11 cellular contexts compared by ENCODE assay signal in genomic region chr2:168494190-168494711, GRCh38. TPM values are rescaled to one million over a fixed set of nuclear protein-coding genes. Genes with fewer than 3 reads are reported as not detected.
DNase-seq lines count a peak whose midpoint lies in the region; TF ChIP-seq lines count a peak whose summit lies in the region.
"Had no signal": no experiment of that assay in that cellular context is flagged by ENCODE, and none has a peak within 500 bp of the region (broad histone marks: within the 10 kb centered on the region; RNA-seq: fewer than 3 reads in every experiment).

No MANE protein-coding gene starts in this region.

- no peak overlapping the region for H3K27ac Mint-ChIP-seq in CD4-positive, alpha-beta memory T cell

- H3K36me3 Mint-ChIP-seq in CD4-positive, alpha-beta memory T cell: peaks cover 0 to 16% of the 10 kb centered on the region in 2 donors

- peaks cover 0 to 2% (median 0%) of the 10 kb centered on the region in 8 donors for H3K9me3 Mint-ChIP-seq in CD4-positive, alpha-beta memory T cell

- no peaks in the 10 kb centered on the region for H3K36me3 ChIP-seq in CD4-positive, alpha-beta memory T cell (ENCODE audit: insufficient read depth, low read length)
- H3K36me3 ChIP-seq in stomach: no peaks in the 10 kb centered on the region
- H3K36me3 ChIP-seq: upper lobe of right lung had no signal

- peak; percentile 39 for TF ChIP-seq CTCF in epithelial cell of esophagus (IDR thresholded peaks at IDR 0.05; ENCODE audit: insufficient read depth, low read depth, low read length, missing control alignments)
- TF ChIP-seq CTCF in retinal pigment epithelial cell (conservative IDR thresholded peaks at IDR 0.05; ENCODE audit: low read depth, low read length): peak; percentile 35
- TF ChIP-seq CTCF in stomach (IDR thresholded peaks at IDR 0.05): no peak

- CTCF ChIA-PET in CD4-positive, alpha-beta memory T cell (lab: Charles Lee; ENCODE audit: partially characterized antibody): interaction anchor here (1.5 kb wide), 1 partner anchor 265 kb away, joined by 4 read pairs; no protein-coding TSS in a partner anchor

- TF ChIP-seq EP300 in stomach (IDR thresholded peaks at IDR 0.05): no peak

- H3K4me1 Mint-ChIP-seq in CD4-positive, alpha-beta memory T cell: peaks cover 21 to 34% (median 29%) of the 10 kb centered on the region in 4 donors

- no peaks in the 10 kb centered on the region for H3K27me3 Mint-ChIP-seq in CD4-positive, alpha-beta memory T cell

- no peak overlapping the region for H3K27ac ChIP-seq in CD4-positive, alpha-beta memory T cell (ENCODE audit: low read depth, low read length)
- no peak overlapping the region for H3K27ac ChIP-seq in stomach
- H3K27ac ChIP-seq: upper lobe of right lung had no signal

- H3K9me3 ChIP-seq in CD4-positive, alpha-beta memory T cell (ENCODE audit: control insufficient read depth in 1 of 2, low read length in 2 of 2): no peaks in the 10 kb centered on the region
- no peaks in the 10 kb centered on the region for H3K9me3 ChIP-seq in stomach
- H3K9me3 ChIP-seq: upper lobe of right lung had no signal

- intact Hi-C loops in CD4-positive, alpha-beta memory T cell (cut with micrococcal nuclease): loop anchor here (5.0 kb wide), 1 partner anchor 37 kb away; the partner anchor contains the start of gene CERS6
- intact Hi-C loops in stomach (cut with DNase I; ENCODE audit: low total_unique reads): no loop called here

- WGBS in stomach, 5 donors: 84 to 89% (median 85%) methylated on average over 7 of the region's 7 CpGs

- POLR2A ChIA-PET in CD4-positive, alpha-beta memory T cell (lab: Charles Lee; ENCODE audit: partially characterized antibody): no interaction called here

- no peaks in the 10 kb centered on the region for H3K27me3 ChIP-seq in CD4-positive, alpha-beta memory T cell (ENCODE audit: insufficient read depth, low read length)
- no peaks in the 10 kb centered on the region for H3K27me3 ChIP-seq in stomach
- H3K27me3 ChIP-seq: upper lobe of right lung had no signal

- H3K4me3 ChIP-seq in epithelial cell of esophagus (ENCODE audit: low read length): no peak overlapping the region
- no peak overlapping the region for H3K4me3 ChIP-seq in retinal pigment epithelial cell (ENCODE audit: low read length)
- H3K4me3 ChIP-seq in CD4-positive, alpha-beta memory T cell (ENCODE audit: low read length in 2 of 2): no peak overlapping the region
- H3K4me3 ChIP-seq in stomach: no peak overlapping the region
- H3K4me3 ChIP-seq: upper lobe of right lung had no signal

- peaks cover 28% of the 10 kb centered on the region for H3K4me1 ChIP-seq in CD4-positive, alpha-beta memory T cell (ENCODE audit: insufficient read depth, low read length)
- peaks cover 14 to 82% (median 50%) of the 10 kb centered on the region in 4 donors for H3K4me1 ChIP-seq in stomach

- DNase-seq in activated CD4-positive, alpha-beta T cell treated with anti-CD3 and anti-CD28 coated beads for 48 hours: peak; percentile 32
- DNase-seq in activated CD4-positive, alpha-beta T cell treated with anti-CD3 and anti-CD28 coated beads for 4 hours: no peak
- DNase-seq in NAMALWA (ENCODE audit: low spot score) (peak; percentile 34), epithelial cell of esophagus (ENCODE audit: low read depth) (peak; percentile 39), retinal pigment epithelial cell (ENCODE audit: low read depth) (no peak), NCI-H2171 (lab: John Stamatoyannopoulos, UW) (no peak), stomach (no peak)
- DNase-seq in CD4-positive, alpha-beta memory T cell: no peak
- DNase-seq: activated CD8-positive, alpha-beta memory T cell treated with anti-CD3 and anti-CD28 coated beads, Interleukin-2, amount 50 U/mL, for 48 hours; central memory CD4-positive, alpha-beta T cell; upper lobe of right lung had no signal

- no peak for TF ChIP-seq POLR2A in stomach (IDR thresholded peaks at IDR 0.05)

- H3K4me3 Mint-ChIP-seq in CD4-positive, alpha-beta memory T cell: no peak overlapping the region

RNA-seq across cellular contexts. Expression of gene CERS6, which starts 38.2 kb away (rescaled TPM):
- total RNA-seq in CD4-positive, alpha-beta memory T cell: 10 to 100 TPM; 10.1 to 11.3 TPM
- 1 to 10 TPM; 5.1 TPM for polyA plus RNA-seq in CD4-positive, alpha-beta memory T cell
- total RNA-seq in stomach: 100 to 1,000 TPM in 1 of 5 donors, 10 to 100 TPM in 4; 47.5 to 102 (median 68.3) TPM
- 1 to 10 TPM; 4.0 to 6.6 (median 5.5) TPM for polyA plus RNA-seq in stomach

Comparison
In these comparisons a context has a peak if more than half of its experiments do, and no peak if none do; other contexts are left out.
1. DNase-seq: peak in activated CD4-positive, alpha-beta T cell treated with anti-CD3 and anti-CD28 coated beads for 48 hours (single experiment), NAMALWA (single experiment) and epithelial cell of esophagus (single experiment); none in activated CD4-positive, alpha-beta T cell treated with anti-CD3 and anti-CD28 coated beads for 4 hours (0 of 2), retinal pigment epithelial cell (single experiment), CD4-positive, alpha-beta memory T cell (0 of 5), NCI-H2171 (single experiment) and stomach (single experiment).
2. CTCF ChIP-seq: peak in epithelial cell of esophagus (single experiment) and retinal pigment epithelial cell (single experiment); none in stomach (0 of 7).